7 cellular contexts compared by ENCODE assay signal in the genomic region with DNA sequence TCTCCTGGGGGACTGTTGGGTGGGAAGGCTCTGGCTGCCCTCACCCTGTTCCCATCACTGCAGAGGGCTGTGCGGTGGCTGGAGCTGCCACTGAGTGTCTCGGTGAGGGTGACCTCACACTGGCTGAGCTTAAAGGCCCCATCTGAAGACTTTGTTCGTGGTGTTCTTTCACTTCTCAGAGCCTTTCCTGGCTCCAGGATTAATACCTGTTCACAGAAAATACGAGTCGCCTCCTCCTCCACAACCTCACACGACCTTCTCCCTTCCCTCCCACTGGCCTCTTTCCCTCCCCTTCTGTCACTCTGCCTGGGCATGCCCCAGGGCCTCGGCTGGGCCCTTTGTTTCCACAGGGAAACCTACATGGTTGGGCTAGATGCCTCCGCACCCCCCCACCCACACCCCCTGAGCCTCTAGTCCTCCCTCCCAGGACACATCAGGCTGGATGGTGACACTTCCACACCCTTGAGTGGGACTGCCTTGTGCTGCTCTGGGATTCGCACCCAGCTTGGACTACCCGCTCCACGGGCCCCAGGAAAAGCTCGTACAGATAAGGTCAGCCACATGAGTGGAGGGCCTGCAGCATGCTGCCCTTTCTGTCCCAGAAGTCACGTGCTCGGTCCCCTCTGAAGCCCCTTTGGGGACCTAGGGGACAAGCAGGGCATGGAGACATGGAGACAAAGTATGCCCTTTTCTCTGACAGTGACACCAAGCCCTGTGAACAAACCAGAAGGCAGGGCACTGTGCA. TPM values are rescaled to one million over a fixed set of nuclear protein-coding genes. Genes with fewer than 3 reads are reported as not detected.
DNase-seq lines count a peak whose midpoint lies in the region; ATAC-seq, FAIRE-seq and TF ChIP-seq lines count a peak whose summit lies in the region.
"Not testable (repeated sequence)": the region's sequence is repeated elsewhere in the genome, so short reads cannot be mapped to it uniquely, and the experiment has no call there.

No MANE protein-coding gene starts in this region.

- peak overlapping the region; percentile 93; the same call in 1 of the 2 replicates for H2AK5ac ChIP-seq in H1 (ENCODE audit: low read depth, low read length)

- not testable (repeated sequence) for H3K14ac ChIP-seq in H1 (ENCODE audit: insufficient read length)

- not testable (repeated sequence) for H3K79me2 ChIP-seq in H1 (ENCODE audit: control insufficient read depth in 1 of 2, insufficient read depth in 2 of 2, low read length in 2 of 2)

- not testable (repeated sequence) for H2AFZ ChIP-seq in H1 (ENCODE audit: low read length)

- in situ Hi-C loops in GM13977 (cut with MboI; ENCODE audit: low pct_unique_long_range_greater_than_20kb, low sequenced_read_pairs, unreplicated experiment): not testable (repeated sequence)

- peaks cover 33% of the 10 kb centered on the region for H3K4me1 ChIP-seq in RWPE2 (ENCODE audit: insufficient read depth, poor library complexity, severe bottlenecking)
- H3K4me1 ChIP-seq in H1 (replicated peaks in 1 of 4; ENCODE audit: control insufficient read depth in 3 of 4, insufficient read depth in 4 of 4, low read length in 3 of 4): peaks cover 6 to 23% (median 13%) of the 10 kb centered on the region in 4 experiments
- peaks cover 55% of the 10 kb centered on the region for H3K4me1 ChIP-seq in left ventricle myocardium inferior

- not testable (repeated sequence) for TF ChIP-seq POLR2A in NB4 (IDR thresholded peaks at IDR 0.05; ENCODE audit: extremely low read depth, insufficient read length); H1 (IDR thresholded peaks at IDR 0.05; ENCODE audit: control extremely low read depth in 1 of 2, low read depth in 2 of 2, low read length in 2 of 2)

- CTCF ChIA-PET in H1 (lab: Charles Lee; ENCODE audit: partially characterized antibody): interaction anchor here (1.1 to 1.2 kb wide), 2 partner anchors 39 to 86 kb away, joined by 3 to 4 read pairs; no protein-coding TSS in a partner anchor

- peak overlapping the region; percentile 83; the same call in 1 of the 2 replicates for H2BK5ac ChIP-seq in H1 (ENCODE audit: low read depth, low read length)

- H3K4ac ChIP-seq in H1 (replicated peaks; ENCODE audit: insufficient read length, low read depth, low read length): not testable (repeated sequence)

- H3K36me3 Mint-ChIP-seq in activated naive CD4-positive, alpha-beta T cell treated with anti-CD3 and anti-CD28 coated beads, Interleukin-2, amount 50 U/mL, for 72 hours; neural crest cell (ENCODE audit: low read depth): not testable (repeated sequence)

- H3K9me3 Mint-ChIP-seq in activated naive CD4-positive, alpha-beta T cell treated with anti-CD3 and anti-CD28 coated beads, Interleukin-2, amount 50 U/mL, for 72 hours; neural crest cell: not testable (repeated sequence)

- not testable (repeated sequence) for H3K9me3 ChIP-seq in RWPE2 (ENCODE audit: severe bottlenecking); H1 (ENCODE audit: insufficient read depth in 2 of 2, low read depth in 1 of 2, low read length in 1 of 2); left ventricle myocardium inferior (replicated peaks)

- not testable (repeated sequence) for H4K8ac ChIP-seq in H1 (ENCODE audit: extremely low read depth, insufficient read depth, low read length)

- peak overlapping the region; percentile 1 for H3K56ac ChIP-seq in H1 (replicated peaks; ENCODE audit: insufficient read length, low read depth, low read length)

- H3K27ac ChIP-seq in RWPE2 (ENCODE audit: poor library complexity, severe bottlenecking) (peak overlapping the region; percentile 80), left ventricle myocardium inferior (replicated peaks) (peak overlapping the region; percentile 96)
- not testable (repeated sequence) for H3K27ac ChIP-seq in H1 (ENCODE audit: low read depth, low read length)

- not testable (repeated sequence) for H3K23ac ChIP-seq in H1 (ENCODE audit: insufficient read length)

- peaks cover 22% of the 10 kb centered on the region for H3K4me1 Mint-ChIP-seq in neural crest cell

- not testable (repeated sequence) for H3K27me3 ChIP-seq in RWPE2 (ENCODE audit: insufficient read depth, poor library complexity, severe bottlenecking); H1 (replicated peaks in 1 of 4; ENCODE audit: control insufficient read depth in 3 of 4, extremely low read depth in 1 of 4, insufficient read depth in 3 of 4, low read length in 3 of 4); left ventricle myocardium inferior (ENCODE audit: low read depth)

- peak overlapping the region; percentile 17 to 75 for H3K27ac Mint-ChIP-seq in activated naive CD4-positive, alpha-beta T cell treated with anti-CD3 and anti-CD28 coated beads, Interleukin-2, amount 50 U/mL, for 72 hours
- H3K27ac Mint-ChIP-seq in neural crest cell (ENCODE audit: unreplicated experiment): peak overlapping the region; percentile 78

- not testable (repeated sequence) for H3K23me2 ChIP-seq in H1 (ENCODE audit: low read depth, low read length)

- not testable (repeated sequence) for H3K4me3 ChIP-seq in NB4 (ENCODE audit: low read depth, low read length); RWPE2 (ENCODE audit: severe bottlenecking); H1 (ENCODE audit: extremely low read depth in 1 of 4, insufficient read depth in 2 of 4, low read depth in 3 of 4, low read length in 4 of 4); left ventricle myocardium inferior

- FAIRE-seq in H1 (lab: Jason Lieb, UNC): not testable (repeated sequence)

- not testable (repeated sequence) for TF ChIP-seq RAD21 in H1 (IDR thresholded peaks at IDR 0.05 in 1 of 2, conservative IDR thresholded peaks at IDR 0.05 in 1 of 2; ENCODE audit: low read depth in 2 of 2, low read length in 2 of 2)

- H3K27me3 Mint-ChIP-seq in neural crest cell (ENCODE audit: low read depth): not testable (repeated sequence)

- H2BK20ac ChIP-seq in H1 (ENCODE audit: low read length): peak overlapping the region; percentile 72; the same call in 1 of the 2 replicates

- H3K9ac ChIP-seq in H1 (replicated peaks in 1 of 4; ENCODE audit: extremely low read depth in 1 of 4, low read depth in 3 of 4, low read length in 3 of 4): not testable (repeated sequence)

- not testable (repeated sequence) for H3K36me3 ChIP-seq in RWPE2 (ENCODE audit: low read depth)
- H3K36me3 ChIP-seq in H1 (ENCODE audit: control insufficient read depth in 2 of 4, insufficient read depth in 4 of 4, low read length in 3 of 4) (peaks cover 0 to 17% (median 4%) of the 10 kb centered on the region in 4 experiments; a peak in 5 of 8 replicates), left ventricle myocardium inferior (peaks cover 19% of the 10 kb centered on the region)

- not testable (repeated sequence) for H3K4me3 Mint-ChIP-seq in neural crest cell

- POLR2A ChIA-PET in H1 (lab: Charles Lee; ENCODE audit: partially characterized antibody): interaction anchor here (1.9 kb wide), 2 partner anchors 12 kb away, joined by 4 to 7 read pairs; no protein-coding TSS in a partner anchor

- intact Hi-C loops in left ventricle myocardium inferior (cut with micrococcal nuclease): not testable (repeated sequence)

- H3K4me2 ChIP-seq in H1 (ENCODE audit: insufficient read depth in 1 of 2, low read depth in 2 of 2, low read length in 2 of 2): not testable (repeated sequence)

- H4K91ac ChIP-seq in H1 (replicated peaks; ENCODE audit: insufficient read length, low read length): peak overlapping the region; percentile 98

- DNase-seq in GM13977 (ENCODE audit: low spot score) (peak; percentile 24), NB4 (ENCODE audit: low read depth) (peak; percentile 51)
- not testable (repeated sequence) for DNase-seq in RWPE2 (ENCODE audit: low spot score); activated naive CD4-positive, alpha-beta T cell treated with anti-CD3 and anti-CD28 coated beads, Interleukin-2, amount 50 U/mL, for 72 hours (ENCODE audit: low spot score in 2 of 2); H1 (ENCODE audit: low read depth in 1 of 2, low spot score in 2 of 2); left ventricle myocardium inferior; neural crest cell (ENCODE audit: low read depth, low spot score)

- ATAC-seq in RWPE2 (ENCODE audit: low read depth): peak; percentile 48
- ATAC-seq in activated naive CD4-positive, alpha-beta T cell treated with anti-CD3 and anti-CD28 coated beads, Interleukin-2, amount 50 U/mL, for 72 hours: peak; percentile 30 to 72

- peak overlapping the region; percentile 29; the same call in 1 of the 2 replicates for H2BK15ac ChIP-seq in H1 (ENCODE audit: low read length)

- not testable (repeated sequence) for TF ChIP-seq EP300 in H1 (IDR thresholded peaks at IDR 0.05; ENCODE audit: borderline replicate concordance in 1 of 2, low read depth in 2 of 2, low read length in 2 of 2)

- TF ChIP-seq CTCF in GM13977 (IDR thresholded peaks at IDR 0.05; ENCODE audit: extremely low read depth, insufficient read depth, missing control alignments); NB4 (IDR thresholded peaks at IDR 0.05; ENCODE audit: low read depth, low read length); RWPE2 (IDR thresholded peaks at IDR 0.05; ENCODE audit: poor library complexity, severe bottlenecking); H1 (IDR thresholded peaks at IDR 0.05; ENCODE audit: control extremely low read depth in 1 of 3, insufficient read depth in 1 of 3, low read depth in 1 of 3, low read length in 3 of 3); left ventricle myocardium inferior (IDR thresholded peaks at IDR 0.05; ENCODE audit: borderline replicate concordance); neural crest cell (conservative IDR thresholded peaks at IDR 0.05): not testable (repeated sequence)

- not testable (repeated sequence) for H2BK120ac ChIP-seq in H1 (replicated peaks; ENCODE audit: low read depth, low read length)

- 81% methylated on average over 10 of the region's 14 CpGs; no CpG with 5 or more reads in 1 of the 2 experiments for WGBS in H1 (ENCODE audit: extremely low coverage in 1 of 2, insufficient coverage in 1 of 2, insufficient read length in 1 of 2, insufficient replicate concordance in 2 of 2, low coverage in 1 of 2, low lambda C conversion rate in 2 of 2, missing lambda C conversion rate in 1 of 2), 2 experiments

- peak overlapping the region; percentile 71; the same call in 1 of the 2 replicates for H2BK12ac ChIP-seq in H1 (ENCODE audit: low read depth, low read length)

- not testable (repeated sequence) for H4K20me1 ChIP-seq in H1 (replicated peaks in 1 of 2; ENCODE audit: control insufficient read depth in 1 of 2, insufficient read depth in 2 of 2, low read length in 2 of 2)

- peak overlapping the region; percentile 44 for H3K18ac ChIP-seq in H1 (ENCODE audit: extremely low read depth, low read length)

- not testable (repeated sequence) for H3K79me1 ChIP-seq in H1 (ENCODE audit: low read depth, low read length)

- peak overlapping the region; percentile 50 for H4K5ac ChIP-seq in H1 (ENCODE audit: insufficient read length, low read depth, low read length)

RNA-seq across cellular contexts. Expression of a gene that starts 0.6 kb away (rescaled TPM):
- 1 to 10 TPM; 2.4 to 9.3 TPM for total RNA-seq in activated naive CD4-positive, alpha-beta T cell treated with anti-CD3 and anti-CD28 coated beads, Interleukin-2, amount 50 U/mL, for 72 hours
- 2.5 and 3.4 TPM in 2 replicates for total RNA-seq in H1 (2021; fragmentation: NEBNext Ultra II Directional; extraction: Animal tissue kit (Norgen Biotek cat#: 25700))
- polyA plus RNA-seq in H1 (2011; rRNA removed): 1.8 and 2.7 TPM in 2 replicates
- polyA plus RNA-seq in H1 (2011; cell fraction: cytosol; rRNA removed): 1.9 TPM
- 11.8 TPM for polyA plus RNA-seq in H1 (2011; cell fraction: nucleus; rRNA removed)
- 3.1 to 4.5 TPM (median 3.7 TPM) in 4 replicates for polyA plus RNA-seq in H1 (2012, experiment 1 of 2)
- polyA plus RNA-seq in H1 (2012, experiment 2 of 2): 1.9 TPM
- polyA plus RNA-seq in H1 (2013, experiment 1 of 2): 2.2 TPM
- polyA plus RNA-seq in H1 (2013, experiment 2 of 2): 2.1 TPM
- polyA minus RNA-seq in H1 (2011; rRNA and poly(A)+ RNA removed): 1.0 and 1.2 TPM in 2 replicates
- not detected for polyA minus RNA-seq in H1 (2011; cell fraction: cytosol; rRNA and poly(A)+ RNA removed)
- 1.3 TPM for polyA minus RNA-seq in H1 (2011; cell fraction: nucleus; rRNA and poly(A)+ RNA removed)
- total RNA-seq in left ventricle myocardium inferior (1.9 TPM), neural crest cell (3.5 and 3.6 TPM in 2 replicates)

RNA-seq across cellular contexts. Expression of a gene that starts 30.4 kb away (rescaled TPM):
- 100 to 1,000 TPM; 104 to 194 TPM for total RNA-seq in activated naive CD4-positive, alpha-beta T cell treated with anti-CD3 and anti-CD28 coated beads, Interleukin-2, amount 50 U/mL, for 72 hours
- 87.1 and 89.4 TPM in 2 replicates for total RNA-seq in H1 (2021; fragmentation: NEBNext Ultra II Directional; extraction: Animal tissue kit (Norgen Biotek cat#: 25700))
- polyA plus RNA-seq in H1 (2011; rRNA removed): 78.7 and 104 TPM in 2 replicates
- 96.0 TPM for polyA plus RNA-seq in H1 (2011; cell fraction: cytosol; rRNA removed)
- 171 TPM for polyA plus RNA-seq in H1 (2011; cell fraction: nucleus; rRNA removed)
- polyA plus RNA-seq in H1 (2012, experiment 1 of 2): 72.1 to 92.5 TPM (median 89.8 TPM) in 4 replicates
- 73.5 TPM for polyA plus RNA-seq in H1 (2012, experiment 2 of 2)
- 50.2 TPM for polyA plus RNA-seq in H1 (2013, experiment 1 of 2)
- polyA plus RNA-seq in H1 (2013, experiment 2 of 2): 50.0 TPM
- 70.6 and 79.9 TPM in 2 replicates for polyA minus RNA-seq in H1 (2011; rRNA and poly(A)+ RNA removed)
- polyA minus RNA-seq in H1 (2011; cell fraction: cytosol; rRNA and poly(A)+ RNA removed): 53.6 TPM
- 61.2 TPM for polyA minus RNA-seq in H1 (2011; cell fraction: nucleus; rRNA and poly(A)+ RNA removed)
- total RNA-seq in left ventricle myocardium inferior (36.0 TPM), neural crest cell (105 and 108 TPM in 2 replicates)

RNA-seq across cellular contexts. Expression of a gene that starts 59.8 kb away (rescaled TPM):
- 10 to 100 TPM; 45.3 to 77.0 TPM for total RNA-seq in activated naive CD4-positive, alpha-beta T cell treated with anti-CD3 and anti-CD28 coated beads, Interleukin-2, amount 50 U/mL, for 72 hours
- 11.2 and 14.5 TPM in 2 replicates for total RNA-seq in H1 (2021; fragmentation: NEBNext Ultra II Directional; extraction: Animal tissue kit (Norgen Biotek cat#: 25700))
- 25.5 and 29.3 TPM in 2 replicates for polyA plus RNA-seq in H1 (2011; rRNA removed)
- 25.4 TPM for polyA plus RNA-seq in H1 (2011; cell fraction: cytosol; rRNA removed)
- 97.4 TPM for polyA plus RNA-seq in H1 (2011; cell fraction: nucleus; rRNA removed)
- polyA plus RNA-seq in H1 (2012, experiment 1 of 2): 10.5 to 21.5 TPM (median 17.2 TPM) in 4 replicates
- polyA plus RNA-seq in H1 (2012, experiment 2 of 2): 11.7 TPM
- polyA plus RNA-seq in H1 (2013, experiment 1 of 2): 11.4 TPM
- 9.4 TPM for polyA plus RNA-seq in H1 (2013, experiment 2 of 2)
- polyA minus RNA-seq in H1 (2011; rRNA and poly(A)+ RNA removed): 12.6 and 14.4 TPM in 2 replicates
- polyA minus RNA-seq in H1 (2011; cell fraction: cytosol; rRNA and poly(A)+ RNA removed): 11.3 TPM
- polyA minus RNA-seq in H1 (2011; cell fraction: nucleus; rRNA and poly(A)+ RNA removed): 19.7 TPM
- 24.6 TPM for total RNA-seq in left ventricle myocardium inferior
- total RNA-seq in neural crest cell: 72.4 and 73.8 TPM in 2 replicates
